8 cellular contexts compared by ENCODE assay signal in the genomic region with DNA sequence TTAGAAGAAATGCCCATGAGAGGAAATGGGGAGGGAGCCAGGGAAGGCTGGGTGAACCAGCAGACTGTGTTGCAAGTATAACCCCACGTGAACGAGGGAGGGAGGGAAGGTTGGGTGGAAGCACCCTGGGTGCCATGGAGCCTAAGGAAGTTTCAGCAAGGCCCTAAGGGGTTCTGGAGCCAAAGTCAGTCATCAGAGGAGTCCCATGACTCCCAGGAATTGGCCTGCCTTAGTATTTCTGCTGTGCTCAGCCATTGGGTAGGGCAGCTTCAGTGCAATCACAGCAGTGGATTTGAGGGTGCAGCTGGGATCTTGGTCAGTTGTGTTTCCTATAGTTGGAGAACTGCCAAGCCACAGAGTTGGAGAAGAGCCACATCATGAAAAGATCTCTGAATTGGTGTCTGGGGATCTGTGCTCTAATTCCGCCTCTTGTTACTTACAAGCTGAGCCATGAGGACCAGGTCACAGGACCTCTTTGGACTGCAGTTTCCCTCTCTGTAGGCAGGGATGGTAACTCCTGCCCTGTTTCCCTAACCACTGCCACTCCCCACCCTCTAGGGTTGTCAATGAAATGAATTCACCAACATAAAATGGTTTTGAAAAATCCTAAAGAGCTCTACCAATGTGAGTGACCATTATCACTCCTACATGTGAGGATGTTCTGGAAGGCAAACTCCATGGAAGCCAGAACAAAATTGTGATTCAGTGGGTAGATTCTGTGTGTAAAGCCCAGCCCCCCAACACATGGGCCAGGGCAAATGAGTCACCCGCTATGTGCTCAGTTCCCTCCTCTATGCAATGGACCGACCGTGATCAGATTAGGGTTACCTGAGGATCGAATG.
A peak's percentile ranks its signal among the peaks of the same experiment; 100 is the strongest.
DNase-seq lines count a peak whose midpoint lies in the region; ATAC-seq and TF ChIP-seq lines count a peak whose summit lies in the region.

No MANE protein-coding gene starts in this region.

- H3K4me3 ChIP-seq in AG10803 (ENCODE audit: low read length): no peak overlapping the region
- no peak overlapping the region for H3K4me3 ChIP-seq in cardiac fibroblast (replicated peaks in 1 of 2; ENCODE audit: low read depth in 2 of 2, low read length in 2 of 2)

- no peak for ATAC-seq in HG03521 (IDR thresholded peaks at IDR 0.05; ENCODE audit: unreplicated experiment)

- TF ChIP-seq CTCF in AG10803 (conservative IDR thresholded peaks at IDR 0.05; ENCODE audit: low read length): no peak
- no peak for TF ChIP-seq CTCF in cardiac fibroblast (IDR thresholded peaks at IDR 0.05; ENCODE audit: low read depth, low read length)

- DNase-seq in AG10803 (ENCODE audit: low read depth) (peak; percentile 38), LoVo (ENCODE audit: low spot score) (peak; percentile 43), cardiac fibroblast (ENCODE audit: low read depth in 2 of 2) (peak; percentile 69 to 76), medulla oblongata (ENCODE audit: extremely low spot score) (peak; percentile 70), activated gamma-delta T cell (lab: John Stamatoyannopoulos, UW) (no peak), D341Med (ENCODE audit: low spot score) (no peak)
- no peak for DNase-seq in activated CD4-positive, alpha-beta T cell treated with anti-CD3 and anti-CD28 coated beads for 1 hour

Comparison
In these comparisons a context has a peak if more than half of its experiments do, and no peak if none do; other contexts are left out.
1. DNase-seq: peak in AG10803 (single experiment), LoVo (single experiment), cardiac fibroblast (2 of 2) and medulla oblongata (single experiment); none in activated gamma-delta T cell (single experiment), D341Med (single experiment) and activated CD4-positive, alpha-beta T cell treated with anti-CD3 and anti-CD28 coated beads for 1 hour (single experiment).